Comparison of ENCODE assay signal across 15 cellular contexts in genomic region chr1:111563619-111564018, GRCh38. TPM values are rescaled to one million over a fixed set of nuclear protein-coding genes. Genes with fewer than 3 reads are reported as not detected.
A peak's percentile ranks its signal among the peaks of the same experiment; 100 is the strongest.
DNase-seq lines count a peak whose midpoint lies in the region; TF ChIP-seq lines count a peak whose summit lies in the region.
"Had no signal": no experiment of that assay in that cellular context is flagged by ENCODE, and none has a peak within 500 bp of the region (broad histone marks: within the 10 kb centered on the region; RNA-seq: fewer than 3 reads in every experiment).

No MANE protein-coding gene starts in this region.

- peak; percentile 56 for DNase-seq in AG08395 (ENCODE audit: low spot score)
- peak; percentile 77 for DNase-seq in HS-5 (ENCODE audit: low read depth)
- DNase-seq in astrocyte of the cerebellum (ENCODE audit: low read depth) = peak; percentile 43
- DNase-seq in islet precursor cell = peak; percentile 83
- DNase-seq in NCI-H69 (lab: John Stamatoyannopoulos, UW) = no peak
- DNase-seq in stomach = no peak
- no peak for DNase-seq in stimulated activated CD4-positive, alpha-beta T cell treated with anti-CD3 and anti-CD28 coated beads, Interleukin-15, amount 100 ng/mL, for 24 hours
- no peak for DNase-seq in transverse colon
- DNase-seq: activated CD4-positive, alpha-beta T cell treated with anti-CD3 and anti-CD28 coated beads, Interleukin-2, amount 50 U/mL, for 1 hour; DND-41; MM.1S; ovary; stimulated activated CD4-positive, alpha-beta T cell treated with anti-CD3 and anti-CD28 coated beads, Interleukin-4, amount 100 ng/mL, for 1 hour had no signal

- H3K36me3 ChIP-seq in stomach = no peaks in the 10 kb centered on the region
- no peaks in the 10 kb centered on the region for H3K36me3 ChIP-seq in transverse colon
- H3K36me3 ChIP-seq: BLaER1, ovary had no signal

- H3K27ac ChIP-seq in stomach (no peak overlapping the region), transverse colon (no peak overlapping the region)
- H3K27ac ChIP-seq: BLaER1, epithelial cell of prostate, ovary had no signal

- WGBS in stomach, 5 donors = 45 to 91% (median 57%) methylated on average over 2 of the region's 2 CpGs
- 71 to 83% methylated on average over 2 of the region's 2 CpGs for WGBS in transverse colon (ENCODE audit: low coverage in 1 of 2), 2 donors

- no peak for TF ChIP-seq POLR2A in stomach (IDR thresholded peaks at IDR 0.05)
- no peak for TF ChIP-seq POLR2A in transverse colon (IDR thresholded peaks at IDR 0.05)

- in situ Hi-C loops in astrocyte of the cerebellum (cut with HindIII; ENCODE audit: low sequenced_read_pairs) (no loop called here), transverse colon (cut with MboI; ENCODE audit: low pct_ligation_motif_present in 1 of 4, low pct_unique_long_range_greater_than_20kb in 1 of 4, low sequenced_read_pairs in 3 of 4) (no loop called here)

- H3K4me3 ChIP-seq in astrocyte of the cerebellum (ENCODE audit: low read depth, low read length) (no peak overlapping the region), stomach (no peak overlapping the region), transverse colon (no peak overlapping the region)
- H3K4me3 ChIP-seq: BLaER1, ovary had no signal

- H3K27me3 ChIP-seq in stomach = no peaks in the 10 kb centered on the region
- no peaks in the 10 kb centered on the region for H3K27me3 ChIP-seq in transverse colon
- H3K27me3 ChIP-seq: BLaER1, ovary had no signal

- TF ChIP-seq EP300 in stomach (IDR thresholded peaks at IDR 0.05) = no peak
- no peak for TF ChIP-seq EP300 in transverse colon (IDR thresholded peaks at IDR 0.05; ENCODE audit: low read depth)

- TF ChIP-seq CTCF in astrocyte of the cerebellum (IDR thresholded peaks at IDR 0.05; ENCODE audit: low read depth, low read length, missing control alignments) = no peak
- TF ChIP-seq CTCF in stomach (IDR thresholded peaks at IDR 0.05) = no peak
- no peak for TF ChIP-seq CTCF in transverse colon (IDR thresholded peaks at IDR 0.05)

- intact Hi-C loops in stomach (cut with DNase I; ENCODE audit: low total_unique reads) = no loop called here
- intact Hi-C loops in transverse colon (cut with DNase I; ENCODE audit: low total_unique reads) = no loop called here

- H3K9me3 ChIP-seq in stomach (no peaks in the 10 kb centered on the region), transverse colon (no peaks in the 10 kb centered on the region)
- H3K9me3 ChIP-seq: BLaER1, ovary had no signal

- peaks cover 0 to 24% (median 16%) of the 10 kb centered on the region in 4 donors for H3K4me1 ChIP-seq in stomach
- peaks cover 0 to 4% (median 0%) of the 10 kb centered on the region in 4 donors for H3K4me1 ChIP-seq in transverse colon
- H3K4me1 ChIP-seq: BLaER1 had no signal

RNA-seq across cellular contexts. Expression of gene RAP1A, which starts 56.0 kb away (rescaled TPM):
- total RNA-seq in stomach = 100 to 1,000 TPM in 1 of 5 donors, 10 to 100 TPM in 4; 20.9 to 138 (median 65.5) TPM
- polyA plus RNA-seq in stomach = 100 to 1,000 TPM in 1 of 3 donors, 10 to 100 TPM in 2; 74.3 to 175 (median 96.4) TPM
- total RNA-seq in transverse colon = 10 to 100 TPM; 34.0 to 87.2 (median 57.7) TPM

Comparison
In these comparisons a context has a peak if more than half of its experiments do, and no peak if none do; other contexts are left out.
1. DNase-seq: peak in AG08395 (single experiment), HS-5 (single experiment), astrocyte of the cerebellum (single experiment) and islet precursor cell (single experiment); none in NCI-H69 (single experiment), stomach (single experiment), stimulated activated CD4-positive, alpha-beta T cell treated with anti-CD3 and anti-CD28 coated beads, Interleukin-15, amount 100 ng/mL, for 24 hours (single experiment) and transverse colon (single experiment).